Comparison of ENCODE assay signal across 10 cellular contexts in genomic region chr6:157867155-157867559, GRCh38. TPM values are rescaled to one million over a fixed set of nuclear protein-coding genes. Genes with fewer than 3 reads are reported as not detected.
A peak's percentile ranks its signal among the peaks of the same experiment; 100 is the strongest.
DNase-seq lines count a peak whose midpoint lies in the region; ATAC-seq, FAIRE-seq and TF ChIP-seq lines count a peak whose summit lies in the region.
"Had no signal": no experiment of that assay in that cellular context is flagged by ENCODE, and none has a peak within 500 bp of the region (broad histone marks: within the 10 kb centered on the region; RNA-seq: fewer than 3 reads in every experiment).

No MANE protein-coding gene starts in this region.

- H3K36me3 Mint-ChIP-seq in activated naive CD4-positive, alpha-beta T cell treated with anti-CD3 and anti-CD28 coated beads, Interleukin-2, amount 10 ng/mL, durations not matched to agents 7 days and 5 days: peaks cover 6% of the 10 kb centered on the region
- H3K36me3 Mint-ChIP-seq in activated CD4-positive, alpha-beta T cell treated with anti-CD3 and anti-CD28 coated beads, Interleukin-2, amount 10 ng/mL, durations not matched to agents 24 days and 14 days (ENCODE audit: low read depth): peaks cover 18% of the 10 kb centered on the region

- FAIRE-seq in urothelium cell line (lab: Jason Lieb, UNC): no peak

- peaks cover 24% of the 10 kb centered on the region for H3K27me3 Mint-ChIP-seq in activated naive CD4-positive, alpha-beta T cell treated with anti-CD3 and anti-CD28 coated beads, Interleukin-2, amount 10 ng/mL, durations not matched to agents 7 days and 5 days
- H3K27me3 Mint-ChIP-seq in activated CD4-positive, alpha-beta T cell treated with anti-CD3 and anti-CD28 coated beads, Interleukin-2, amount 10 ng/mL, durations not matched to agents 24 days and 14 days: peaks cover 15% of the 10 kb centered on the region

- no peak for DNase-seq in activated naive CD4-positive, alpha-beta T cell treated with anti-CD3 and anti-CD28 coated beads, Interleukin-2, amount 10 ng/mL, durations not matched to agents 7 days and 5 days
- no peak for DNase-seq in activated naive CD4-positive, alpha-beta T cell treated with Interleukin-2 at 50 U/mL for 16 hours
- peak; percentile 75 for DNase-seq in activated CD4-positive, alpha-beta T cell treated with anti-CD3 and anti-CD28 coated beads, Interleukin-2, amount 10 ng/mL, durations not matched to agents 24 days and 14 days
- DNase-seq in fibroblast of pulmonary artery (ENCODE audit: low read depth): peak; percentile 41
- DNase-seq in urothelium cell line (ENCODE audit: low spot score): peak; percentile 38
- DNase-seq in HuH-7 (ENCODE audit: low spot score): no peak
- DNase-seq in NCI-H510A (lab: John Stamatoyannopoulos, UW): no peak
- DNase-seq: immature natural killer cell, MM.1S had no signal

- intact Hi-C loops in activated CD4-positive, alpha-beta T cell treated with anti-CD3 and anti-CD28 coated beads, Interleukin-2, amount 10 ng/mL, durations not matched to agents 24 days and 14 days (cut with micrococcal nuclease): loop anchor here (2.0 kb wide), 1 partner anchor 22 kb away; no protein-coding TSS in a partner anchor

- no peaks in the 10 kb centered on the region for H3K9me3 Mint-ChIP-seq in activated naive CD4-positive, alpha-beta T cell treated with anti-CD3 and anti-CD28 coated beads, Interleukin-2, amount 10 ng/mL, durations not matched to agents 7 days and 5 days
- H3K9me3 Mint-ChIP-seq in activated CD4-positive, alpha-beta T cell treated with anti-CD3 and anti-CD28 coated beads, Interleukin-2, amount 10 ng/mL, durations not matched to agents 24 days and 14 days: no peaks in the 10 kb centered on the region
- H3K9me3 Mint-ChIP-seq: immature natural killer cell had no signal

- H3K4me3 ChIP-seq in fibroblast of pulmonary artery (replicated peaks; ENCODE audit: low read depth, low read length): no peak overlapping the region

- ATAC-seq in HG03039 (IDR thresholded peaks at IDR 0.05; ENCODE audit: unreplicated experiment): no peak

- peak overlapping the region; percentile 9 for H3K27ac Mint-ChIP-seq in activated naive CD4-positive, alpha-beta T cell treated with anti-CD3 and anti-CD28 coated beads, Interleukin-2, amount 10 ng/mL, durations not matched to agents 7 days and 5 days
- peak overlapping the region; percentile 38 for H3K27ac Mint-ChIP-seq in activated CD4-positive, alpha-beta T cell treated with anti-CD3 and anti-CD28 coated beads, Interleukin-2, amount 10 ng/mL, durations not matched to agents 24 days and 14 days
- H3K27ac Mint-ChIP-seq: immature natural killer cell had no signal

- CTCF ChIA-PET in activated naive CD4-positive, alpha-beta T cell treated with anti-CD3 and anti-CD28 coated beads, Interleukin-2, amount 10 ng/mL, durations not matched to agents 7 days and 5 days (lab: Charles Lee): interaction anchor here (1.3 to 1.7 kb wide), 4 partner anchors 103 to 120 kb away, joined by 3 to 5 read pairs (median 3); no protein-coding TSS in a partner anchor

- H3K4me1 Mint-ChIP-seq in activated naive CD4-positive, alpha-beta T cell treated with anti-CD3 and anti-CD28 coated beads, Interleukin-2, amount 10 ng/mL, durations not matched to agents 7 days and 5 days: peaks cover 15% of the 10 kb centered on the region
- H3K4me1 Mint-ChIP-seq in activated CD4-positive, alpha-beta T cell treated with anti-CD3 and anti-CD28 coated beads, Interleukin-2, amount 10 ng/mL, durations not matched to agents 24 days and 14 days: peaks cover 27% of the 10 kb centered on the region

- no peak for TF ChIP-seq CTCF in fibroblast of pulmonary artery (IDR thresholded peaks at IDR 0.05; ENCODE audit: low read length, missing control alignments)

- no peak overlapping the region for H3K4me3 Mint-ChIP-seq in activated naive CD4-positive, alpha-beta T cell treated with anti-CD3 and anti-CD28 coated beads, Interleukin-2, amount 10 ng/mL, durations not matched to agents 7 days and 5 days
- H3K4me3 Mint-ChIP-seq in activated CD4-positive, alpha-beta T cell treated with anti-CD3 and anti-CD28 coated beads, Interleukin-2, amount 10 ng/mL, durations not matched to agents 24 days and 14 days: peak overlapping the region; percentile 41
- H3K4me3 Mint-ChIP-seq: immature natural killer cell had no signal

RNA-seq across cellular contexts. Expression of gene SNX9, which starts 44.1 kb away (rescaled TPM):
- 33.7 and 34.0 TPM in 2 replicates for total RNA-seq in activated CD4-positive, alpha-beta T cell treated with anti-CD3 and anti-CD28 coated beads, Interleukin-2, amount 10 ng/mL, durations not matched to agents 24 days and 14 days

Comparison
In these comparisons a context has a peak if more than half of its experiments do, and no peak if none do; other contexts are left out.
1. DNase-seq: peak in activated CD4-positive, alpha-beta T cell treated with anti-CD3 and anti-CD28 coated beads, Interleukin-2, amount 10 ng/mL, durations not matched to agents 24 days and 14 days (single experiment), fibroblast of pulmonary artery (single experiment) and urothelium cell line (single experiment); none in activated naive CD4-positive, alpha-beta T cell treated with anti-CD3 and anti-CD28 coated beads, Interleukin-2, amount 10 ng/mL, durations not matched to agents 7 days and 5 days (single experiment), activated naive CD4-positive, alpha-beta T cell treated with Interleukin-2 at 50 U/mL for 16 hours (single experiment), HuH-7 (single experiment) and NCI-H510A (single experiment).